ENCODE assay signal across 1 cellular context in genomic region chr11:72786305-72787261, GRCh38.
TF ChIP-seq lines count a peak whose summit lies in the region.

No MANE protein-coding gene starts in this region.

TF ChIP-seq in HepG2, 621 proteins besides CTCF, POLR2A, EP300 and RAD21 (continued from another document and continues in another):
- TF ChIP-seq, protein P1, sequence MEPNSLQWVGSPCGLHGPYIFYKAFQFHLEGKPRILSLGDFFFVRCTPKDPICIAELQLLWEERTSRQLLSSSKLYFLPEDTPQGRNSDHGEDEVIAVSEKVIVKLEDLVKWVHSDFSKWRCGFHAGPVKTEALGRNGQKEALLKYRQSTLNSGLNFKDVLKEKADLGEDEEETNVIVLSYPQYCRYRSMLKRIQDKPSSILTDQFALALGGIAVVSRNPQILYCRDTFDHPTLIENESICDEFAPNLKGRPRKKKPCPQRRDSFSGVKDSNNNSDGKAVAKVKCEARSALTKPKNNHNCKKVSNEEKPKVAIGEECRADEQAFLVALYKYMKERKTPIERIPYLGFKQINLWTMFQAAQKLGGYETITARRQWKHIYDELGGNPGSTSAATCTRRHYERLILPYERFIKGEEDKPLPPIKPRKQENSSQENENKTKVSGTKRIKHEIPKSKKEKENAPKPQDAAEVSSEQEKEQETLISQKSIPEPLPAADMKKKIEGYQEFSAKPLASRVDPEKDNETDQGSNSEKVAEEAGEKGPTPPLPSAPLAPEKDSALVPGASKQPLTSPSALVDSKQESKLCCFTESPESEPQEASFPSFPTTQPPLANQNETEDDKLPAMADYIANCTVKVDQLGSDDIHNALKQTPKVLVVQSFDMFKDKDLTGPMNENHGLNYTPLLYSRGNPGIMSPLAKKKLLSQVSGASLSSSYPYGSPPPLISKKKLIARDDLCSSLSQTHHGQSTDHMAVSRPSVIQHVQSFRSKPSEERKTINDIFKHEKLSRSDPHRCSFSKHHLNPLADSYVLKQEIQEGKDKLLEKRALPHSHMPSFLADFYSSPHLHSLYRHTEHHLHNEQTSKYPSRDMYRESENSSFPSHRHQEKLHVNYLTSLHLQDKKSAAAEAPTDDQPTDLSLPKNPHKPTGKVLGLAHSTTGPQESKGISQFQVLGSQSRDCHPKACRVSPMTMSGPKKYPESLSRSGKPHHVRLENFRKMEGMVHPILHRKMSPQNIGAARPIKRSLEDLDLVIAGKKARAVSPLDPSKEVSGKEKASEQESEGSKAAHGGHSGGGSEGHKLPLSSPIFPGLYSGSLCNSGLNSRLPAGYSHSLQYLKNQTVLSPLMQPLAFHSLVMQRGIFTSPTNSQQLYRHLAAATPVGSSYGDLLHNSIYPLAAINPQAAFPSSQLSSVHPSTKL (CRISPR knock-in tag; IDR thresholded peaks at IDR 0.05), result peak; percentile 64
- TF ChIP-seq MED1 (CRISPR knock-in tag; IDR thresholded peaks at IDR 0.05), result peak; percentile 59
- TF ChIP-seq FOSL1 (CRISPR knock-in tag; IDR thresholded peaks at IDR 0.05; ENCODE audit: borderline replicate concordance), result no peak
- no peak for TF ChIP-seq ZNF552 (CRISPR knock-in tag; IDR thresholded peaks at IDR 0.05; ENCODE audit: borderline replicate concordance)
- peak; percentile 52; the same call in 1 of the 2 replicates for TF ChIP-seq HNF4A (CRISPR knock-in tag; IDR thresholded peaks at IDR 0.05)
- TF ChIP-seq HDAC2 (CRISPR knock-in tag; IDR thresholded peaks at IDR 0.05), result peak; percentile 69
- peak; percentile 65; the same call in 1 of the 2 replicates for TF ChIP-seq NRL (CRISPR knock-in tag; IDR thresholded peaks at IDR 0.05; ENCODE audit: borderline replicate concordance)
- TF ChIP-seq ZBED4 (CRISPR knock-in tag; IDR thresholded peaks at IDR 0.05; ENCODE audit: borderline replicate concordance), result 0 out of 2 replicates have a peak, but pooled peaks have one; percentile 55
- peak; percentile 69; the same call in 1 of the 2 replicates for TF ChIP-seq PHF21A (CRISPR knock-in tag; IDR thresholded peaks at IDR 0.05)
- TF ChIP-seq ARHGAP35 (CRISPR knock-in tag; IDR thresholded peaks at IDR 0.05; ENCODE audit: borderline replicate concordance), result no peak
- no peak for TF ChIP-seq ZNF776 (CRISPR knock-in tag; IDR thresholded peaks at IDR 0.05)
- TF ChIP-seq ZNF782 (CRISPR knock-in tag; IDR thresholded peaks at IDR 0.05; ENCODE audit: borderline replicate concordance), result no peak
- no peak for TF ChIP-seq NCOA1 (CRISPR knock-in tag; IDR thresholded peaks at IDR 0.05)
- no peak for TF ChIP-seq FOXA1 (IDR thresholded peaks at IDR 0.05)
- TF ChIP-seq FOXA1 (CRISPR knock-in tag; IDR thresholded peaks at IDR 0.05), result peak; percentile 89
- TF ChIP-seq SOX6 (IDR thresholded peaks at IDR 0.05), result no peak
- peak; percentile 82 for TF ChIP-seq SOX6 (CRISPR knock-in tag; IDR thresholded peaks at IDR 0.05)
- TF ChIP-seq PHF20 (CRISPR knock-in tag; IDR thresholded peaks at IDR 0.05), result no peak
- TF ChIP-seq SIN3B (IDR thresholded peaks at IDR 0.05; ENCODE audit: low read length), result no peak
- TF ChIP-seq, protein P2, sequence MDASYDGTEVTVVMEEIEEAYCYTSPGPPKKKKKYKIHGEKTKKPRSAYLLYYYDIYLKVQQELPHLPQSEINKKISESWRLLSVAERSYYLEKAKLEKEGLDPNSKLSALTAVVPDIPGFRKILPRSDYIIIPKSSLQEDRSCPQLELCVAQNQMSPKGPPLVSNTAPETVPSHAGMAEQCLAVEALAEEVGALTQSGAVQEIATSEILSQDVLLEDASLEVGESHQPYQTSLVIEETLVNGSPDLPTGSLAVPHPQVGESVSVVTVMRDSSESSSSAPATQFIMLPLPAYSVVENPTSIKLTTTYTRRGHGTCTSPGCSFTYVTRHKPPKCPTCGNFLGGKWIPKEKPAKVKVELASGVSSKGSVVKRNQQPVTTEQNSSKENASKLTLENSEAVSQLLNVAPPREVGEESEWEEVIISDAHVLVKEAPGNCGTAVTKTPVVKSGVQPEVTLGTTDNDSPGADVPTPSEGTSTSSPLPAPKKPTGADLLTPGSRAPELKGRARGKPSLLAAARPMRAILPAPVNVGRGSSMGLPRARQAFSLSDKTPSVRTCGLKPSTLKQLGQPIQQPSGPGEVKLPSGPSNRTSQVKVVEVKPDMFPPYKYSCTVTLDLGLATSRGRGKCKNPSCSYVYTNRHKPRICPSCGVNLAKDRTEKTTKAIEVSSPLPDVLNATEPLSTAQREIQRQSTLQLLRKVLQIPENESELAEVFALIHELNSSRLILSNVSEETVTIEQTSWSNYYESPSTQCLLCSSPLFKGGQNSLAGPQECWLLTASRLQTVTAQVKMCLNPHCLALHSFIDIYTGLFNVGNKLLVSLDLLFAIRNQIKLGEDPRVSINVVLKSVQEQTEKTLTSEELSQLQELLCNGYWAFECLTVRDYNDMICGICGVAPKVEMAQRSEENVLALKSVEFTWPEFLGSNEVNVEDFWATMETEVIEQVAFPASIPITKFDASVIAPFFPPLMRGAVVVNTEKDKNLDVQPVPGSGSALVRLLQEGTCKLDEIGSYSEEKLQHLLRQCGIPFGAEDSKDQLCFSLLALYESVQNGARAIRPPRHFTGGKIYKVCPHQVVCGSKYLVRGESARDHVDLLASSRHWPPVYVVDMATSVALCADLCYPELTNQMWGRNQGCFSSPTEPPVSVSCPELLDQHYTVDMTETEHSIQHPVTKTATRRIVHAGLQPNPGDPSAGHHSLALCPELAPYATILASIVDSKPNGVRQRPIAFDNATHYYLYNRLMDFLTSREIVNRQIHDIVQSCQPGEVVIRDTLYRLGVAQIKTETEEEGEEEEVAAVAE (CRISPR knock-in tag; IDR thresholded peaks at IDR 0.05; ENCODE audit: borderline replicate concordance), result 0 out of 2 replicates have a peak, but pooled peaks have one; percentile 26
- TF ChIP-seq ATF2 (CRISPR knock-in tag; IDR thresholded peaks at IDR 0.05), result 0 out of 2 replicates have a peak, but pooled peaks have one; percentile 54
- peak; percentile 55; the same call in 1 of the 2 replicates for TF ChIP-seq ZFY (CRISPR knock-in tag; IDR thresholded peaks at IDR 0.05)
- TF ChIP-seq NFKB2 (CRISPR knock-in tag; IDR thresholded peaks at IDR 0.05; ENCODE audit: borderline replicate concordance), result no peak
- peak; percentile 62; the same call in 1 of the 2 replicates for TF ChIP-seq PATZ1 (CRISPR knock-in tag; IDR thresholded peaks at IDR 0.05)
- TF ChIP-seq, protein P3, sequence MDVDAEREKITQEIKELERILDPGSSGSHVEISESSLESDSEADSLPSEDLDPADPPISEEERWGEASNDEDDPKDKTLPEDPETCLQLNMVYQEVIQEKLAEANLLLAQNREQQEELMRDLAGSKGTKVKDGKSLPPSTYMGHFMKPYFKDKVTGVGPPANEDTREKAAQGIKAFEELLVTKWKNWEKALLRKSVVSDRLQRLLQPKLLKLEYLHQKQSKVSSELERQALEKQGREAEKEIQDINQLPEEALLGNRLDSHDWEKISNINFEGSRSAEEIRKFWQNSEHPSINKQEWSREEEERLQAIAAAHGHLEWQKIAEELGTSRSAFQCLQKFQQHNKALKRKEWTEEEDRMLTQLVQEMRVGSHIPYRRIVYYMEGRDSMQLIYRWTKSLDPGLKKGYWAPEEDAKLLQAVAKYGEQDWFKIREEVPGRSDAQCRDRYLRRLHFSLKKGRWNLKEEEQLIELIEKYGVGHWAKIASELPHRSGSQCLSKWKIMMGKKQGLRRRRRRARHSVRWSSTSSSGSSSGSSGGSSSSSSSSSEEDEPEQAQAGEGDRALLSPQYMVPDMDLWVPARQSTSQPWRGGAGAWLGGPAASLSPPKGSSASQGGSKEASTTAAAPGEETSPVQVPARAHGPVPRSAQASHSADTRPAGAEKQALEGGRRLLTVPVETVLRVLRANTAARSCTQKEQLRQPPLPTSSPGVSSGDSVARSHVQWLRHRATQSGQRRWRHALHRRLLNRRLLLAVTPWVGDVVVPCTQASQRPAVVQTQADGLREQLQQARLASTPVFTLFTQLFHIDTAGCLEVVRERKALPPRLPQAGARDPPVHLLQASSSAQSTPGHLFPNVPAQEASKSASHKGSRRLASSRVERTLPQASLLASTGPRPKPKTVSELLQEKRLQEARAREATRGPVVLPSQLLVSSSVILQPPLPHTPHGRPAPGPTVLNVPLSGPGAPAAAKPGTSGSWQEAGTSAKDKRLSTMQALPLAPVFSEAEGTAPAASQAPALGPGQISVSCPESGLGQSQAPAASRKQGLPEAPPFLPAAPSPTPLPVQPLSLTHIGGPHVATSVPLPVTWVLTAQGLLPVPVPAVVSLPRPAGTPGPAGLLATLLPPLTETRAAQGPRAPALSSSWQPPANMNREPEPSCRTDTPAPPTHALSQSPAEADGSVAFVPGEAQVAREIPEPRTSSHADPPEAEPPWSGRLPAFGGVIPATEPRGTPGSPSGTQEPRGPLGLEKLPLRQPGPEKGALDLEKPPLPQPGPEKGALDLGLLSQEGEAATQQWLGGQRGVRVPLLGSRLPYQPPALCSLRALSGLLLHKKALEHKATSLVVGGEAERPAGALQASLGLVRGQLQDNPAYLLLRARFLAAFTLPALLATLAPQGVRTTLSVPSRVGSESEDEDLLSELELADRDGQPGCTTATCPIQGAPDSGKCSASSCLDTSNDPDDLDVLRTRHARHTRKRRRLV (CRISPR knock-in tag; IDR thresholded peaks at IDR 0.05), result no peak
- peak; percentile 51; the same call in 1 of the 2 replicates for TF ChIP-seq CBX5 (CRISPR knock-in tag; IDR thresholded peaks at IDR 0.05; ENCODE audit: borderline replicate concordance)
- 0 out of 2 replicates have a peak, but pooled peaks have one; percentile 21 for TF ChIP-seq ZBTB42 (CRISPR knock-in tag; IDR thresholded peaks at IDR 0.05)
- TF ChIP-seq SRF (IDR thresholded peaks at IDR 0.05; ENCODE audit: low read depth, low read length), result no peak
- peak; percentile 92 for TF ChIP-seq ETV5 (CRISPR knock-in tag; IDR thresholded peaks at IDR 0.05; ENCODE audit: borderline replicate concordance)
- TF ChIP-seq, protein P4, sequence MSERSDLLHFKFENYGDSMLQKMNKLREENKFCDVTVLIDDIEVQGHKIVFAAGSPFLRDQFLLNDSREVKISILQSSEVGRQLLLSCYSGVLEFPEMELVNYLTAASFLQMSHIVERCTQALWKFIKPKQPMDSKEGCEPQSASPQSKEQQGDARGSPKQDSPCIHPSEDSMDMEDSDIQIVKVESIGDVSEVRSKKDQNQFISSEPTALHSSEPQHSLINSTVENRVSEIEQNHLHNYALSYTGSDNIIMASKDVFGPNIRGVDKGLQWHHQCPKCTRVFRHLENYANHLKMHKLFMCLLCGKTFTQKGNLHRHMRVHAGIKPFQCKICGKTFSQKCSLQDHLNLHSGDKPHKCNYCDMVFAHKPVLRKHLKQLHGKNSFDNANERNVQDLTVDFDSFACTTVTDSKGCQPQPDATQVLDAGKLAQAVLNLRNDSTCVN (CRISPR knock-in tag; IDR thresholded peaks at IDR 0.05; ENCODE audit: borderline replicate concordance), result no peak
- peak; percentile 44 for TF ChIP-seq BORCS8-MEF2B (CRISPR knock-in tag; IDR thresholded peaks at IDR 0.05)
- TF ChIP-seq SOX5 (CRISPR knock-in tag; IDR thresholded peaks at IDR 0.05; ENCODE audit: borderline replicate concordance), result peak; percentile 11; the same call in 1 of the 2 replicates
- TF ChIP-seq ZSCAN21 (CRISPR knock-in tag; IDR thresholded peaks at IDR 0.05; ENCODE audit: borderline replicate concordance), result no peak
